ENCODE assay signal across 8 cellular contexts in genomic region chr6:34888874-34889555, GRCh38. TPM values are rescaled to one million over a fixed set of nuclear protein-coding genes. Genes with fewer than 3 reads are reported as not detected.
DNase-seq lines count a peak whose midpoint lies in the region; ATAC-seq and TF ChIP-seq lines count a peak whose summit lies in the region.

ANKS1A (plus strand) TSS chr6:34889255; CDS start chr6:34889403, 148 bp downstream.

- BruUV-seq in mammary epithelial cell (replicated peaks; lab: Mats Ljungman, UMichigan) = no TSS peak

- CTCF ChIA-PET in mammary epithelial cell (lab: Charles Lee; ENCODE audit: low non-redundant PET) = interaction anchor here (0.6 kb wide), 1 partner anchor 1939 kb away, joined by 3 read pairs; no protein-coding TSS in a partner anchor

- in situ Hi-C loops in mammary epithelial cell (cut with MboI; ENCODE audit: low sequenced_read_pairs in 2 of 2) = no loop called here

- dilution Hi-C loops in mammary epithelial cell (cut with HindIII; ENCODE audit: low sequenced_read_pairs) = no loop called here

- peaks cover 4% of the 10 kb centered on the region; the same call in 1 of the 2 replicates for H4K20me1 ChIP-seq in DND-41 (ENCODE audit: insufficient read depth, low read length)
- H4K20me1 ChIP-seq in mammary epithelial cell (ENCODE audit: insufficient read depth, low read length) = no peaks in the 10 kb centered on the region
- peaks cover 41% of the 10 kb centered on the region for H4K20me1 ChIP-seq in smooth muscle cell (ENCODE audit: low read depth)

- under 1% methylated on average over 11 of the region's 60 CpGs for WGBS in mammary epithelial cell (ENCODE audit: low coverage, missing lambda C conversion rate)
- under 1% methylated on average over 31 of the region's 60 CpGs for WGBS in smooth muscle cell (ENCODE audit: low lambda C conversion rate)

- ATAC-seq in DND-41 (ENCODE audit: insufficient read depth, low read depth) (peak; percentile 59), HG03469 (IDR thresholded peaks at IDR 0.05; ENCODE audit: unreplicated experiment) (no peak)

- H3K27ac ChIP-seq in DND-41 (ENCODE audit: low read length) = peak within 1 kb of the TSS; percentile 76
- peak within 1 kb of the TSS; percentile 66 for H3K27ac ChIP-seq in WERI-Rb-1
- peak within 1 kb of the TSS; percentile 89 for H3K27ac ChIP-seq in mammary epithelial cell (ENCODE audit: insufficient read depth, low read depth, low read length)
- H3K27ac ChIP-seq in smooth muscle cell (ENCODE audit: low read depth) = peak within 1 kb of the TSS; percentile 77

- H3K27me3 Mint-ChIP-seq in immature natural killer cell (ENCODE audit: low read depth in 3 of 3) = peaks cover 11 to 22% (median 16%) of the 10 kb centered on the region in 3 donors

- H3K4me1 Mint-ChIP-seq in immature natural killer cell = peaks cover 52 to 57% of the 10 kb centered on the region in 2 donors

- H3K79me2 ChIP-seq in DND-41 (ENCODE audit: insufficient read depth, low read length) (peaks cover 62% of the 10 kb centered on the region), mammary epithelial cell (ENCODE audit: insufficient read depth, low read length) (peaks cover 81% of the 10 kb centered on the region), smooth muscle cell (ENCODE audit: low read depth) (peaks cover 80% of the 10 kb centered on the region)

- peak within 1 kb of the TSS; percentile 93 for H2AFZ ChIP-seq in DND-41 (ENCODE audit: low read depth, low read length)
- peak within 1 kb of the TSS; percentile 91 for H2AFZ ChIP-seq in mammary epithelial cell (ENCODE audit: low read depth, low read length)
- peak within 1 kb of the TSS; percentile 91 for H2AFZ ChIP-seq in smooth muscle cell (ENCODE audit: low read depth)

- intact Hi-C loops in mammary epithelial cell (cut with micrococcal nuclease) = loop anchor here (1.0 to 5.0 kb wide), 5 partner anchors 93 to 253 kb away; partner anchors contain the start of genes BLTP3A, ILRUN, SNRPC and TCP11

- H3K4me3 ChIP-seq in DND-41 (ENCODE audit: low read depth in 1 of 2, low read length in 2 of 2) = peak within 1 kb of the TSS; percentile 85 to 86
- H3K4me3 ChIP-seq in HFF-Myc (replicated peaks; ENCODE audit: low read depth, low read length) = peak within 1 kb of the TSS; percentile 88
- peak within 1 kb of the TSS; percentile 64 for H3K4me3 ChIP-seq in WERI-Rb-1 (ENCODE audit: low read depth, low read length)
- H3K4me3 ChIP-seq in mammary epithelial cell (replicated peaks in 1 of 3; ENCODE audit: insufficient read depth in 1 of 3, low read depth in 2 of 3, low read length in 3 of 3) = peak within 1 kb of the TSS; percentile 61 to 98 (median 78)
- H3K4me3 ChIP-seq in smooth muscle cell = peak within 1 kb of the TSS; percentile 82

- H3K4me3 Mint-ChIP-seq in immature natural killer cell = peak within 1 kb of the TSS; percentile 91 to 100 (median 99)

- TF ChIP-seq CTCF in DND-41 (IDR thresholded peaks at IDR 0.05; ENCODE audit: borderline replicate concordance, extremely low read depth, low read length, poor library complexity, severe bottlenecking) (no peak), HFF-Myc (IDR thresholded peaks at IDR 0.05; ENCODE audit: low read depth, low read length, missing control alignments) (no peak), WERI-Rb-1 (IDR thresholded peaks at IDR 0.05; ENCODE audit: low read depth, low read length) (no peak), mammary epithelial cell (conservative IDR thresholded peaks at IDR 0.05 in 1 of 2, IDR thresholded peaks at IDR 0.05 in 1 of 2; ENCODE audit: extremely low read depth in 1 of 2, insufficient read depth in 1 of 2, low read depth in 1 of 2, low read length in 2 of 2) (no peak), smooth muscle cell (IDR thresholded peaks at IDR 0.05; ENCODE audit: borderline replicate concordance, insufficient read depth, poor library complexity, severe bottlenecking) (no peak)

- H3K9ac ChIP-seq in DND-41 (ENCODE audit: low read depth, low read length) (peak within 1 kb of the TSS; percentile 80), mammary epithelial cell (ENCODE audit: insufficient read depth, low read length) (peak within 1 kb of the TSS; percentile 94), smooth muscle cell (ENCODE audit: low read depth) (peak within 1 kb of the TSS; percentile 88)

- H3K9me3 Mint-ChIP-seq in immature natural killer cell = no peaks in the 10 kb centered on the region

- H3K36me3 ChIP-seq in DND-41 (ENCODE audit: insufficient read depth, low read length) (peaks cover 6% of the 10 kb centered on the region), WERI-Rb-1 (peaks cover 16% of the 10 kb centered on the region), mammary epithelial cell (ENCODE audit: insufficient read depth, low read length) (no peaks in the 10 kb centered on the region), smooth muscle cell (ENCODE audit: low read depth) (no peaks in the 10 kb centered on the region)

- no peaks in the 10 kb centered on the region for H3F3A ChIP-seq in smooth muscle cell (ENCODE audit: low read depth)

- peaks cover 0 to 8% (median 0%) of the 10 kb centered on the region in 3 donors for H3K36me3 Mint-ChIP-seq in immature natural killer cell

- H3K4me2 ChIP-seq in DND-41 (ENCODE audit: insufficient read depth, low read length) (peak within 1 kb of the TSS; percentile 94), mammary epithelial cell (ENCODE audit: insufficient read depth, low read depth, low read length) (peak within 1 kb of the TSS; percentile 91), smooth muscle cell (peak within 1 kb of the TSS; percentile 96)

- peaks cover 46% of the 10 kb centered on the region for H3K4me1 ChIP-seq in DND-41 (ENCODE audit: insufficient read depth, low read length)
- H3K4me1 ChIP-seq in mammary epithelial cell (ENCODE audit: insufficient read depth, low read length) = peaks cover 14% of the 10 kb centered on the region
- H3K4me1 ChIP-seq in smooth muscle cell (ENCODE audit: low read depth) = peaks cover 19% of the 10 kb centered on the region

- peak within 1 kb of the TSS; percentile 94 to 100 (median 98) for H3K27ac Mint-ChIP-seq in immature natural killer cell

- H3K9me3 ChIP-seq in DND-41 (ENCODE audit: insufficient read depth, low read length, severe bottlenecking) (no peaks in the 10 kb centered on the region), WERI-Rb-1 (ENCODE audit: severe bottlenecking) (no peaks in the 10 kb centered on the region), mammary epithelial cell (replicated peaks; ENCODE audit: insufficient read depth, low read length) (no peaks in the 10 kb centered on the region), smooth muscle cell (replicated peaks; ENCODE audit: low read depth) (no peaks in the 10 kb centered on the region)

- H3K27me3 ChIP-seq in DND-41 (ENCODE audit: insufficient read depth, low read length, poor library complexity) (no peaks in the 10 kb centered on the region), WERI-Rb-1 (ENCODE audit: insufficient read depth, low read depth, severe bottlenecking) (no peaks in the 10 kb centered on the region), mammary epithelial cell (ENCODE audit: insufficient read depth, low read length) (no peaks in the 10 kb centered on the region), smooth muscle cell (ENCODE audit: low read depth) (no peaks in the 10 kb centered on the region)

- DNase-seq in DND-41 = peak; percentile 79
- no peak for DNase-seq in HFF-Myc (ENCODE audit: extremely low read depth, low read depth)
- peak; percentile 49 for DNase-seq in NCI-H2029 treated with DMSO at 0.1 percent for 48 hours (lab: John Stamatoyannopoulos, UW)
- peak; percentile 92 for DNase-seq in WERI-Rb-1
- DNase-seq in mammary epithelial cell = peak; percentile 81
- DNase-seq in immature natural killer cell = peak; percentile 90
- DNase-seq in smooth muscle cell (lab: John Stamatoyannopoulos, UW; ENCODE audit: unreplicated experiment) = peak; percentile 34

RNA-seq across cellular contexts. Expression of gene ANKS1A, which starts in this region (rescaled TPM):
- total RNA-seq in mammary epithelial cell = 10 to 100 TPM; 15.7 to 19.7 TPM
- polyA plus RNA-seq in mammary epithelial cell = 7.2 TPM
- 41.9 TPM for polyA minus RNA-seq in mammary epithelial cell
- 1 to 10 TPM; 1.3 to 4.3 (median 1.6) TPM for polyA plus RNA-seq in immature natural killer cell
- 39.2 and 40.5 TPM in 2 replicates for total RNA-seq in smooth muscle cell
- polyA plus RNA-seq in smooth muscle cell = 28.9 and 51.5 TPM in 2 replicates
